In genomic region chr1:37793773-37794371, GRCh38 we compare ENCODE assay signal across 8 cellular contexts. TPM values are rescaled to one million over a fixed set of nuclear protein-coding genes. Genes with fewer than 3 reads are reported as not detected.
A peak's percentile ranks its signal among the peaks of the same experiment; 100 is the strongest.
DNase-seq lines count a peak whose midpoint lies in the region; TF ChIP-seq lines count a peak whose summit lies in the region.

Gene MANEAL, plus strand, starts transcription at chr1:37793847. Its CDS starts 336 bp downstream, at chr1:37794183.

- TF ChIP-seq CTCF in HFF-Myc (IDR thresholded peaks at IDR 0.05; ENCODE audit: low read depth, low read length, missing control alignments) (no peak), endothelial cell (IDR thresholded peaks at IDR 0.05; ENCODE audit: unreplicated experiment) (no peak), suprapubic skin (IDR thresholded peaks at IDR 0.05) (no peak)

- WGBS in mesendoderm (ENCODE audit: extremely low coverage, insufficient coverage, low lambda C conversion rate), result no CpG with 5 or more reads among the region's 82 CpGs
- WGBS in suprapubic skin, result no CpG with 5 or more reads among the region's 82 CpGs

- no peak for TF ChIP-seq EP300 in suprapubic skin (IDR thresholded peaks at IDR 0.05)

- no peak within 1 kb of the TSS for H3K27ac Mint-ChIP-seq in activated CD4-positive, alpha-beta T cell treated with anti-CD3 and anti-CD28 coated beads, Interleukin-2, amount 10 ng/mL, durations not matched to agents 7 days and 5 days
- H3K27ac Mint-ChIP-seq in endothelial cell (ENCODE audit: unreplicated experiment), result no peak within 1 kb of the TSS

- H3K36me3 Mint-ChIP-seq in activated CD4-positive, alpha-beta T cell treated with anti-CD3 and anti-CD28 coated beads, Interleukin-2, amount 10 ng/mL, durations not matched to agents 7 days and 5 days (ENCODE audit: low read depth), result no peaks in the 10 kb centered on the region
- peaks cover under 1% of the 10 kb centered on the region for H3K36me3 Mint-ChIP-seq in endothelial cell (ENCODE audit: low read depth, unreplicated experiment)

- peak within 1 kb of the TSS; percentile 76 for H3K9ac ChIP-seq in mesendoderm (ENCODE audit: low read length)

- CTCF ChIA-PET in activated CD4-positive, alpha-beta T cell treated with anti-CD3 and anti-CD28 coated beads, Interleukin-2, amount 10 ng/mL, durations not matched to agents 7 days and 5 days (lab: Charles Lee), result interaction anchor here (0.5 kb wide), 1 partner anchor 1268 kb away, joined by 3 read pairs; no protein-coding TSS in a partner anchor

- H4K8ac ChIP-seq in mesendoderm (ENCODE audit: low read depth, low read length), result no peak within 1 kb of the TSS

- no peak within 1 kb of the TSS for H3K4ac ChIP-seq in mesendoderm (ENCODE audit: low read depth, low read length)

- peaks cover 38% of the 10 kb centered on the region for H3K27me3 Mint-ChIP-seq in activated CD4-positive, alpha-beta T cell treated with anti-CD3 and anti-CD28 coated beads, Interleukin-2, amount 10 ng/mL, durations not matched to agents 7 days and 5 days
- peaks cover 12% of the 10 kb centered on the region for H3K27me3 Mint-ChIP-seq in endothelial cell (ENCODE audit: unreplicated experiment)

- peak within 1 kb of the TSS; percentile 84 for H3K4me2 ChIP-seq in mesendoderm (ENCODE audit: low read length)

- no peak within 1 kb of the TSS for H2BK5ac ChIP-seq in mesendoderm (ENCODE audit: low read length)

- TF ChIP-seq POLR2A in suprapubic skin (IDR thresholded peaks at IDR 0.05), result no peak

- H3K27me3 ChIP-seq in mesendoderm (ENCODE audit: insufficient read depth, low read length, poor library complexity) (no peaks in the 10 kb centered on the region), suprapubic skin (peaks cover 13% of the 10 kb centered on the region)

- H3K9me3 ChIP-seq in suprapubic skin, result no peaks in the 10 kb centered on the region

- no peaks in the 10 kb centered on the region for H3K79me2 ChIP-seq in mesendoderm (ENCODE audit: control insufficient read depth, insufficient read depth, low read length)

- H2AK5ac ChIP-seq in mesendoderm (ENCODE audit: low read length), result no peak within 1 kb of the TSS

- H3K36me3 ChIP-seq in mesendoderm (ENCODE audit: control insufficient read depth, insufficient read depth, low read length) (no peaks in the 10 kb centered on the region), suprapubic skin (peaks cover 2% of the 10 kb centered on the region)

- peak; percentile 80 for DNase-seq in DMS 273 (lab: John Stamatoyannopoulos, UW; ENCODE audit: unreplicated experiment)
- no peak for DNase-seq in DMS 273 treated with DMSO at 0.1 percent for 48 hours (lab: John Stamatoyannopoulos, UW)
- no peak for DNase-seq in HFF-Myc (ENCODE audit: extremely low read depth, low read depth)
- peak; percentile 68 for DNase-seq in NCI-H2029 treated with DMSO at 0.1 percent for 48 hours (lab: John Stamatoyannopoulos, UW)
- DNase-seq in activated CD4-positive, alpha-beta T cell treated with anti-CD3 and anti-CD28 coated beads, Interleukin-2, amount 10 ng/mL, durations not matched to agents 7 days and 5 days, result peak; percentile 23
- DNase-seq in endothelial cell (ENCODE audit: low spot score), result peak; percentile 47
- DNase-seq in mesendoderm, result peak; percentile 59
- no peak for DNase-seq in suprapubic skin (ENCODE audit: low spot score in 2 of 2)

- peak within 1 kb of the TSS; percentile 87 for H3K56ac ChIP-seq in mesendoderm (ENCODE audit: low read length)

- peak within 1 kb of the TSS; percentile 68 for H3K4me3 Mint-ChIP-seq in activated CD4-positive, alpha-beta T cell treated with anti-CD3 and anti-CD28 coated beads, Interleukin-2, amount 10 ng/mL, durations not matched to agents 7 days and 5 days
- peak within 1 kb of the TSS; percentile 56 for H3K4me3 Mint-ChIP-seq in endothelial cell (ENCODE audit: unreplicated experiment)

- POLR2A ChIA-PET in activated CD4-positive, alpha-beta T cell treated with anti-CD3 and anti-CD28 coated beads, Interleukin-2, amount 10 ng/mL, durations not matched to agents 7 days and 5 days (lab: Charles Lee), result no interaction called here

- H3K23ac ChIP-seq in mesendoderm (ENCODE audit: low read length), result no peak within 1 kb of the TSS

- H3K4me3 ChIP-seq in HFF-Myc (replicated peaks; ENCODE audit: low read depth, low read length), result peak within 1 kb of the TSS; percentile 36
- H3K4me3 ChIP-seq in mesendoderm (ENCODE audit: low read length), result peak within 1 kb of the TSS; percentile 53
- H3K4me3 ChIP-seq in suprapubic skin, result peak within 1 kb of the TSS; percentile 71

- no peaks in the 10 kb centered on the region for H3K9me3 Mint-ChIP-seq in activated CD4-positive, alpha-beta T cell treated with anti-CD3 and anti-CD28 coated beads, Interleukin-2, amount 10 ng/mL, durations not matched to agents 7 days and 5 days
- no peaks in the 10 kb centered on the region for H3K9me3 Mint-ChIP-seq in endothelial cell (ENCODE audit: unreplicated experiment)

- H3K4me1 ChIP-seq in mesendoderm (ENCODE audit: control insufficient read depth, low read depth, low read length), result peaks cover 2% of the 10 kb centered on the region
- peaks cover 24% of the 10 kb centered on the region for H3K4me1 ChIP-seq in suprapubic skin

- H3K27ac ChIP-seq in mesendoderm (ENCODE audit: low read depth, low read length), result no peak within 1 kb of the TSS
- no peak within 1 kb of the TSS for H3K27ac ChIP-seq in suprapubic skin

- H4K5ac ChIP-seq in mesendoderm (ENCODE audit: low read length), result no peak within 1 kb of the TSS

- peaks cover 15% of the 10 kb centered on the region for H3K4me1 Mint-ChIP-seq in activated CD4-positive, alpha-beta T cell treated with anti-CD3 and anti-CD28 coated beads, Interleukin-2, amount 10 ng/mL, durations not matched to agents 7 days and 5 days
- no peaks in the 10 kb centered on the region for H3K4me1 Mint-ChIP-seq in endothelial cell (ENCODE audit: unreplicated experiment)

- no peak within 1 kb of the TSS for H3K18ac ChIP-seq in mesendoderm (ENCODE audit: low read length)

- H3K79me1 ChIP-seq in mesendoderm (ENCODE audit: low read length), result no peaks in the 10 kb centered on the region

- no peak within 1 kb of the TSS for H2BK15ac ChIP-seq in mesendoderm (replicated peaks; ENCODE audit: low read depth)

- no peak within 1 kb of the TSS for H2BK120ac ChIP-seq in mesendoderm (ENCODE audit: low read depth, low read length)

RNA-seq across cellular contexts. Expression of gene MANEAL, which starts in this region (rescaled TPM):
- total RNA-seq in activated CD4-positive, alpha-beta T cell treated with anti-CD3 and anti-CD28 coated beads, Interleukin-2, amount 10 ng/mL, durations not matched to agents 7 days and 5 days, result 1 to 10 TPM; 1.3 to 1.5 TPM
- total RNA-seq in endothelial cell (ENCODE audit: unreplicated experiment) (0.36 TPM), suprapubic skin (1 to 10 TPM; 6.7 to 9.2 (median 7.5) TPM)
- 9.1 TPM for polyA plus RNA-seq in mesendoderm (2013, experiment 1 of 2)
- 9.3 TPM for polyA plus RNA-seq in mesendoderm (2013, experiment 2 of 2)

Comparison
In these comparisons a context has a peak if more than half of its experiments do, and no peak if none do; other contexts are left out.
1. DNase-seq: peak in DMS 273 (single experiment), NCI-H2029 treated with DMSO at 0.1 percent for 48 hours (single experiment), activated CD4-positive, alpha-beta T cell treated with anti-CD3 and anti-CD28 coated beads, Interleukin-2, amount 10 ng/mL, durations not matched to agents 7 days and 5 days (single experiment) and mesendoderm (single experiment); none in DMS 273 treated with DMSO at 0.1 percent for 48 hours (single experiment), HFF-Myc (single experiment) and suprapubic skin (0 of 2).
2. Peak in DNase-seq in endothelial cell; RNA of the gene not detected or under 1 TPM.
3. Peak in every context shown above with its lines, with median percentiles within 50 percentile points of each other: H3K4me3 ChIP-seq.